24 cellular contexts compared by ENCODE assay signal in genomic region chr1:209434631-209435217, GRCh38.
A peak's percentile ranks its signal among the peaks of the same experiment; 100 is the strongest.
DNase-seq lines count a peak whose midpoint lies in the region; ATAC-seq and TF ChIP-seq lines count a peak whose summit lies in the region.
"Had no signal": no experiment of that assay in that cellular context is flagged by ENCODE, and none has a peak within 500 bp of the region (broad histone marks: within the 10 kb centered on the region; RNA-seq: fewer than 3 reads in every experiment).

No MANE protein-coding gene starts in this region.

- DNase-seq in ELF-1 (ENCODE audit: low read depth, low spot score), result peak; percentile 42
- no peak for DNase-seq in RWPE2 (ENCODE audit: low spot score)
- no peak for DNase-seq in NCI-H69 (lab: John Stamatoyannopoulos, UW)
- DNase-seq in NCI-H2227 (lab: John Stamatoyannopoulos, UW; ENCODE audit: unreplicated experiment), result no peak
- DNase-seq: activated CD4-positive, alpha-beta memory T cell treated with anti-CD3 and anti-CD28 coated beads, Interleukin-2, amount 10 ng/mL, durations not matched to agents 7 days and 5 days; activated gamma-delta T cell treated with Interleukin-2 at 50 U/mL for 16 hours; adrenal gland; dermis blood vessel endothelial cell; DMS79; foreskin melanocyte; Karpas-422; kidney; NCI-H2171; NCI-H748 treated with DMSO at 0.1 percent for 48 hours; stimulated activated naive CD8-positive, alpha-beta T cell treated with anti-CD3 and anti-CD28 coated beads, Interleukin-15, Interleukin-2, amounts not matched to agents 100 U/mL and 50 U/mL, for 24 hours; T-helper 17 cell; transverse colon; WERI-Rb-1 had no signal

- H2AFZ ChIP-seq in parathyroid adenoma, result peak overlapping the region; percentile 73

- 43 to 58% methylated on average over 7 of the region's 7 CpGs for WGBS in esophagus, 2 donors

- H3K4me1 ChIP-seq in RWPE2 (ENCODE audit: insufficient read depth, poor library complexity, severe bottlenecking) (peaks cover 29% of the 10 kb centered on the region), esophagus (ENCODE audit: control insufficient read depth in 2 of 2, insufficient read depth in 2 of 2, low read length in 1 of 2) (no peaks in the 10 kb centered on the region), parathyroid adenoma (peaks cover 4% of the 10 kb centered on the region)
- H3K4me1 ChIP-seq: adrenal gland, transverse colon had no signal

- H3K9me3 ChIP-seq in RWPE2 (ENCODE audit: severe bottlenecking) (no peaks in the 10 kb centered on the region), esophagus (ENCODE audit: control insufficient read depth in 2 of 2, insufficient read depth in 1 of 2, low read depth in 1 of 2, low read length in 1 of 2) (no peaks in the 10 kb centered on the region), parathyroid adenoma (ENCODE audit: control insufficient read depth, low read length) (no peaks in the 10 kb centered on the region)
- H3K9me3 ChIP-seq: adrenal gland, transverse colon had no signal

- peaks cover 31% of the 10 kb centered on the region for H3K36me3 ChIP-seq in RWPE2 (ENCODE audit: low read depth)
- H3K36me3 ChIP-seq in esophagus (ENCODE audit: control insufficient read depth in 2 of 2, insufficient read depth in 2 of 2, low read length in 1 of 2), result peaks cover 0 to 13% of the 10 kb centered on the region in 2 donors
- H3K36me3 ChIP-seq in parathyroid adenoma (ENCODE audit: control insufficient read depth, insufficient read depth, low read length), result no peaks in the 10 kb centered on the region
- H3K36me3 ChIP-seq: adrenal gland, cardiac muscle cell, transverse colon, WERI-Rb-1 had no signal

- no peak overlapping the region for H3K4me2 ChIP-seq in parathyroid adenoma (ENCODE audit: low read length)

- H3K79me2 ChIP-seq in parathyroid adenoma, result no peaks in the 10 kb centered on the region

- TF ChIP-seq CTCF in RWPE2 (IDR thresholded peaks at IDR 0.05; ENCODE audit: poor library complexity, severe bottlenecking) (no peak), parathyroid adenoma (IDR thresholded peaks at IDR 0.05) (no peak)

- H3K27ac ChIP-seq in RWPE2 (ENCODE audit: poor library complexity, severe bottlenecking) (peak overlapping the region; percentile 99), esophagus (ENCODE audit: low read depth in 2 of 2, low read length in 1 of 2) (peak overlapping the region; percentile 69 to 76), parathyroid adenoma (peak overlapping the region; percentile 66)
- H3K27ac ChIP-seq: adrenal gland, cardiac muscle cell, transverse colon, WERI-Rb-1 had no signal

- ATAC-seq in RWPE2 (ENCODE audit: low read depth), result no peak
- ATAC-seq in GM19035 (IDR thresholded peaks at IDR 0.05; ENCODE audit: unreplicated experiment), result no peak
- no peak for ATAC-seq in GM18511 (IDR thresholded peaks at IDR 0.05; ENCODE audit: unreplicated experiment)
- ATAC-seq: stimulated activated naive CD8-positive, alpha-beta T cell treated with anti-CD3 and anti-CD28 coated beads, Interleukin-15, Interleukin-2, amounts not matched to agents 100 U/mL and 50 U/mL, for 24 hours; T-helper 17 cell had no signal

- no peak overlapping the region for H3K9ac ChIP-seq in parathyroid adenoma

- H3K27me3 ChIP-seq in RWPE2 (ENCODE audit: insufficient read depth, poor library complexity, severe bottlenecking), result no peaks in the 10 kb centered on the region
- H3K27me3 ChIP-seq in esophagus (ENCODE audit: control insufficient read depth in 1 of 2, insufficient read depth in 2 of 2, low read length in 2 of 2), result no peaks in the 10 kb centered on the region
- no peaks in the 10 kb centered on the region for H3K27me3 ChIP-seq in parathyroid adenoma (ENCODE audit: control insufficient read depth, insufficient read depth, low read length)
- H3K27me3 ChIP-seq: adrenal gland, cardiac muscle cell, transverse colon had no signal

- H3K4me3 ChIP-seq in RWPE2 (ENCODE audit: severe bottlenecking), result no peak overlapping the region
- no peak overlapping the region for H3K4me3 ChIP-seq in esophagus (ENCODE audit: low read depth in 1 of 2, low read length in 2 of 2)
- no peak overlapping the region for H3K4me3 ChIP-seq in parathyroid adenoma (ENCODE audit: low read depth, low read length)
- H3K4me3 ChIP-seq: adrenal gland, cardiac muscle cell, lung, transverse colon had no signal
